ENCODE assay signal across 30 cellular contexts in genomic region chr5:31328031-31328430, GRCh38.
"Had no signal": no experiment of that assay in that cellular context is flagged by ENCODE, and none has a peak within 500 bp of the region (broad histone marks: within the 10 kb centered on the region; RNA-seq: fewer than 3 reads in every experiment).

No MANE protein-coding gene starts in this region.

- H3K27ac ChIP-seq: brain microvascular endothelial cell, coronary artery, dorsolateral prefrontal cortex, foreskin keratinocyte, heart left ventricle, left ventricle myocardium inferior, sigmoid colon, thyroid gland, upper lobe of left lung had no signal

- H3K36me3 ChIP-seq: brain microvascular endothelial cell, heart left ventricle, left ventricle myocardium inferior, sigmoid colon, thyroid gland, upper lobe of left lung had no signal

- H3K9me3 ChIP-seq: heart left ventricle, left ventricle myocardium inferior, sigmoid colon, thyroid gland, upper lobe of left lung had no signal

- H3K27me3 Mint-ChIP-seq: activated B cell treated with CpG ODN at 0.5 μM for 24 hours; activated naive CD8-positive, alpha-beta T cell; effector memory CD8-positive, alpha-beta T cell; stimulated activated memory B cell treated with anti-CD40 and anti-IgM and Interleukin-4, amounts not matched to agents 10 μg/mL and 1 μg/mL and 100 μg/mL, for 72 hours; stimulated activated naive CD8-positive, alpha-beta T cell treated with anti-CD3 and anti-CD28 coated beads, Interleukin-15, amount 100 ng/mL, for 72 hours had no signal

- H3K27me3 ChIP-seq: brain microvascular endothelial cell, heart left ventricle, sigmoid colon, thyroid gland, upper lobe of left lung had no signal

- H3K4me1 ChIP-seq: foreskin keratinocyte, heart left ventricle, left ventricle myocardium inferior, sigmoid colon, thyroid gland, upper lobe of left lung had no signal

- H3K4me3 ChIP-seq: coronary artery, dorsolateral prefrontal cortex, heart left ventricle, left ventricle myocardium inferior, lung, sigmoid colon, thyroid gland, upper lobe of left lung had no signal

- H3K9me3 Mint-ChIP-seq: activated B cell treated with CpG ODN at 0.5 μM for 24 hours; effector memory CD8-positive, alpha-beta T cell; stimulated activated memory B cell treated with anti-CD40 and anti-IgM and Interleukin-4, amounts not matched to agents 10 μg/mL and 1 μg/mL and 100 μg/mL, for 72 hours; stimulated activated naive CD8-positive, alpha-beta T cell treated with anti-CD3 and anti-CD28 coated beads, Interleukin-15, amount 100 ng/mL, for 72 hours; T-cell had no signal

- H3K4me3 Mint-ChIP-seq: activated B cell treated with CpG ODN at 0.5 μM for 24 hours; activated CD4-positive, alpha-beta T cell treated with anti-CD3 and anti-CD28 coated beads for 36 hours; activated naive CD8-positive, alpha-beta T cell; effector memory CD8-positive, alpha-beta T cell; natural killer cell; stimulated activated memory B cell treated with anti-CD40 and anti-IgM and Interleukin-4, amounts not matched to agents 10 μg/mL and 1 μg/mL and 100 μg/mL, for 72 hours; stimulated activated naive CD8-positive, alpha-beta T cell treated with anti-CD3 and anti-CD28 coated beads, Interleukin-15, amount 100 ng/mL, for 72 hours; T-cell had no signal

- DNase-seq: activated B cell treated with CpG ODN at 0.5 μM for 24 hours; activated CD4-positive, alpha-beta T cell treated with anti-CD3 and anti-CD28 coated beads for 36 hours; activated CD4-positive, alpha-beta T cell treated with anti-CD3 and anti-CD28 coated beads, Interleukin-2, amount 50 U/mL, for 48 hours; activated CD8-positive, alpha-beta memory T cell treated with anti-CD3 and anti-CD28 coated beads for 24 hours; activated effector memory CD4-positive, alpha-beta T cell treated with Interleukin-2 at 50 U/mL for 16 hours; activated naive CD4-positive, alpha-beta T cell treated with Interleukin-2 at 50 U/mL for 16 hours; anterior cingulate cortex; brain microvascular endothelial cell; dorsolateral prefrontal cortex; effector memory CD8-positive, alpha-beta T cell; foreskin keratinocyte; heart left ventricle; left ventricle myocardium inferior; mesendoderm; natural killer cell; posterior cingulate gyrus; sigmoid colon; small intestine; stimulated activated CD4-positive, alpha-beta T cell treated with anti-CD3 and anti-CD28 coated beads, Interleukin-1b, Interleukin-23, amount 100 ng/mL, for 48 hours; stimulated activated CD4-positive, alpha-beta T cell treated with anti-CD3 and anti-CD28 coated beads, Interleukin-4, amount 100 ng/mL, for 4 hours; stimulated activated CD8-positive, alpha-beta memory T cell treated with anti-CD3 and anti-CD28 coated beads, Interleukin-4, amount 100 ng/mL, for 48 hours; stimulated activated naive CD8-positive, alpha-beta T cell treated with anti-CD3 and anti-CD28 coated beads, Interleukin-15, amount 100 ng/mL, for 72 hours; substantia nigra; T-cell; thyroid gland; upper lobe of left lung had no signal

- ATAC-seq: activated CD4-positive, alpha-beta T cell treated with anti-CD3 and anti-CD28 coated beads for 36 hours; effector memory CD8-positive, alpha-beta T cell; foreskin keratinocyte; heart left ventricle; natural killer cell; stimulated activated memory B cell treated with anti-CD40 and anti-IgM and Interleukin-4, amounts not matched to agents 10 μg/mL and 1 μg/mL and 100 μg/mL, for 72 hours; stimulated activated naive CD8-positive, alpha-beta T cell treated with anti-CD3 and anti-CD28 coated beads, Interleukin-15, amount 100 ng/mL, for 72 hours; T-cell had no signal

- H3K4me1 Mint-ChIP-seq: activated B cell treated with CpG ODN at 0.5 μM for 24 hours; activated CD4-positive, alpha-beta T cell treated with anti-CD3 and anti-CD28 coated beads for 36 hours; natural killer cell; stimulated activated memory B cell treated with anti-CD40 and anti-IgM and Interleukin-4, amounts not matched to agents 10 μg/mL and 1 μg/mL and 100 μg/mL, for 72 hours; stimulated activated naive CD8-positive, alpha-beta T cell treated with anti-CD3 and anti-CD28 coated beads, Interleukin-15, amount 100 ng/mL, for 72 hours; T-cell had no signal

- H3K27ac Mint-ChIP-seq: activated B cell treated with CpG ODN at 0.5 μM for 24 hours; activated CD4-positive, alpha-beta T cell treated with anti-CD3 and anti-CD28 coated beads for 36 hours; activated naive CD8-positive, alpha-beta T cell; effector memory CD8-positive, alpha-beta T cell; natural killer cell; stimulated activated memory B cell treated with anti-CD40 and anti-IgM and Interleukin-4, amounts not matched to agents 10 μg/mL and 1 μg/mL and 100 μg/mL, for 72 hours; T-cell had no signal

- H3K36me3 Mint-ChIP-seq: activated naive CD8-positive, alpha-beta T cell; natural killer cell; stimulated activated memory B cell treated with anti-CD40 and anti-IgM and Interleukin-4, amounts not matched to agents 10 μg/mL and 1 μg/mL and 100 μg/mL, for 72 hours; T-cell had no signal
